ENCODE assay signal across 17 cellular contexts in genomic region chr19:40431698-40432097, GRCh38. TPM values are rescaled to one million over a fixed set of nuclear protein-coding genes. Genes with fewer than 3 reads are reported as not detected.
DNase-seq lines count a peak whose midpoint lies in the region; ATAC-seq and TF ChIP-seq lines count a peak whose summit lies in the region.
"Had no signal": no experiment of that assay in that cellular context is flagged by ENCODE, and none has a peak within 500 bp of the region (broad histone marks: within the 10 kb centered on the region; RNA-seq: fewer than 3 reads in every experiment).

No MANE protein-coding gene starts in this region.

- no peak overlapping the region for H3K23ac ChIP-seq in mesenchymal stem cell (ENCODE audit: low read length in 2 of 2)

- H2BK120ac ChIP-seq in mesenchymal stem cell (ENCODE audit: low read depth, low read length): peak overlapping the region; percentile 34

- peaks cover 2% of the 10 kb centered on the region for H3K79me1 ChIP-seq in mesenchymal stem cell (replicated peaks; ENCODE audit: low read length, poor library complexity, severe bottlenecking)

- ATAC-seq in right cardiac atrium (no peak), WTC11 (no peak), body of pancreas (no peak)
- ATAC-seq: gastrocnemius medialis had no signal

- no peak overlapping the region for H2BK15ac ChIP-seq in mesenchymal stem cell (ENCODE audit: low read depth, poor library complexity, severe bottlenecking)

- no peak overlapping the region for H3K14ac ChIP-seq in mesenchymal stem cell (ENCODE audit: low read length in 2 of 2)

- peaks cover 16% of the 10 kb centered on the region for H3K4me1 ChIP-seq in cardiac muscle cell (ENCODE audit: low read depth)
- no peaks in the 10 kb centered on the region for H3K4me1 ChIP-seq in right cardiac atrium (ENCODE audit: control insufficient read depth, insufficient read depth, low read length)
- peaks cover 10% of the 10 kb centered on the region for H3K4me1 ChIP-seq in mesenchymal stem cell (ENCODE audit: control insufficient read depth, insufficient read depth, low read depth, low read length)
- H3K4me1 ChIP-seq in transverse colon: peaks cover 12 to 38% (median 26%) of the 10 kb centered on the region in 4 donors
- peaks cover 23% of the 10 kb centered on the region for H3K4me1 ChIP-seq in body of pancreas

- H3K36me3 ChIP-seq in cardiac muscle cell: no peaks in the 10 kb centered on the region
- H3K36me3 ChIP-seq in mesenchymal stem cell (ENCODE audit: control insufficient read depth in 1 of 2, insufficient read depth in 2 of 2, low read depth in 1 of 2, low read length in 2 of 2): no peaks in the 10 kb centered on the region
- H3K36me3 ChIP-seq in transverse colon: no peaks in the 10 kb centered on the region
- H3K36me3 ChIP-seq in body of pancreas (replicated peaks in 1 of 2; ENCODE audit: insufficient read depth in 1 of 2, low read depth in 2 of 2): no peaks in the 10 kb centered on the region
- H3K36me3 ChIP-seq: BLaER1 treated with 17β-estradiol and CSF1 and Interleukin-3, amounts not matched to agents 10 nM and 100 nM; gastrocnemius medialis had no signal

- H3K27ac Mint-ChIP-seq in WTC11: peak overlapping the region; percentile 86
- H3K27ac Mint-ChIP-seq in activated T-helper 2 cell treated with anti-CD3 and anti-CD28 coated beads, Interferon-gamma antibody, Interleukin-2, Interleukin-4, amounts not matched to agents 10 μg/mL and 5 μg/mL and 100 μg/mL, durations not matched to agents 14 hours and 24 hours and 36 hours: no peak overlapping the region

- peaks cover 14% of the 10 kb centered on the region for H3K4me1 Mint-ChIP-seq in WTC11
- H3K4me1 Mint-ChIP-seq in activated T-helper 2 cell treated with anti-CD3 and anti-CD28 coated beads, Interferon-gamma antibody, Interleukin-2, Interleukin-4, amounts not matched to agents 10 μg/mL and 5 μg/mL and 100 μg/mL, durations not matched to agents 14 hours and 24 hours and 36 hours (ENCODE audit: low read depth): peaks cover 7% of the 10 kb centered on the region

- 96% methylated on average over 3 of the region's 3 CpGs for WGBS in right cardiac atrium
- 100% methylated on average over 1 of the region's 3 CpGs for WGBS in mesenchymal stem cell
- WGBS in transverse colon (ENCODE audit: low coverage in 1 of 2), 2 donors: 86 to 88% methylated on average over 1 to 3 of the region's 3 CpGs
- WGBS in body of pancreas, 2 donors: 65 to 82% methylated on average over 3 of the region's 3 CpGs

- no peaks in the 10 kb centered on the region for H3K9me3 ChIP-seq in cardiac muscle cell (ENCODE audit: low read depth)
- H3K9me3 ChIP-seq in right cardiac atrium (ENCODE audit: control insufficient read depth, low read length): no peaks in the 10 kb centered on the region
- no peaks in the 10 kb centered on the region for H3K9me3 ChIP-seq in mesenchymal stem cell (ENCODE audit: control insufficient read depth, low read length)
- H3K9me3 ChIP-seq in transverse colon: no peaks in the 10 kb centered on the region
- no peaks in the 10 kb centered on the region for H3K9me3 ChIP-seq in body of pancreas
- H3K9me3 ChIP-seq: BLaER1 treated with 17β-estradiol and CSF1 and Interleukin-3, amounts not matched to agents 10 nM and 100 nM; gastrocnemius medialis had no signal

- intact Hi-C loops in right cardiac atrium (cut with DNase I): no loop called here
- intact Hi-C loops in transverse colon (cut with DNase I; ENCODE audit: low total_unique reads): no loop called here
- intact Hi-C loops in activated T-helper 2 cell treated with anti-CD3 and anti-CD28 coated beads, Interferon-gamma antibody, Interleukin-2, Interleukin-4, amounts not matched to agents 10 μg/mL and 5 μg/mL and 100 μg/mL, durations not matched to agents 14 hours and 24 hours and 36 hours (cut with micrococcal nuclease): no loop called here
- intact Hi-C loops in body of pancreas (cut with DNase I): no loop called here

- TF ChIP-seq CTCF in cardiac muscle cell (IDR thresholded peaks at IDR 0.05; ENCODE audit: low read depth, low read length) (no peak), WTC11 (IDR thresholded peaks at IDR 0.05) (no peak), transverse colon (IDR thresholded peaks at IDR 0.05) (no peak), body of pancreas (IDR thresholded peaks at IDR 0.05) (no peak)

- peak overlapping the region in 1 of 2 experiments; percentile 54 for H2BK12ac ChIP-seq in mesenchymal stem cell (ENCODE audit: low read length in 2 of 2)

- no peak overlapping the region for H4K8ac ChIP-seq in mesenchymal stem cell (ENCODE audit: low read length)

- no peak overlapping the region for H3K4ac ChIP-seq in mesenchymal stem cell (ENCODE audit: low read depth in 1 of 2, low read length in 2 of 2)

- no peak overlapping the region for H3K4me3 Mint-ChIP-seq in WTC11
- H3K4me3 Mint-ChIP-seq in activated T-helper 2 cell treated with anti-CD3 and anti-CD28 coated beads, Interferon-gamma antibody, Interleukin-2, Interleukin-4, amounts not matched to agents 10 μg/mL and 5 μg/mL and 100 μg/mL, durations not matched to agents 14 hours and 24 hours and 36 hours (ENCODE audit: low read depth): no peak overlapping the region

- CTCF ChIA-PET in WTC11 (lab: Charles Lee): interaction anchor here (1.4 to 2.0 kb wide), 2 partner anchors 17 to 33 kb away, joined by 3 to 6 read pairs; no protein-coding TSS in a partner anchor

- no peak overlapping the region for H3K4me2 ChIP-seq in mesenchymal stem cell (ENCODE audit: low read length, poor library complexity, severe bottlenecking)

- H2AK5ac ChIP-seq in mesenchymal stem cell (ENCODE audit: low read length, severe bottlenecking): peak overlapping the region; percentile 38

- in situ Hi-C loops in transverse colon (cut with MboI; ENCODE audit: low pct_ligation_motif_present in 1 of 4, low pct_unique_long_range_greater_than_20kb in 1 of 4, low sequenced_read_pairs in 3 of 4): no loop called here

- no peak overlapping the region for H2BK5ac ChIP-seq in mesenchymal stem cell (ENCODE audit: low read depth, low read length, poor library complexity, severe bottlenecking)

- no peak for TF ChIP-seq EP300 in transverse colon (IDR thresholded peaks at IDR 0.05; ENCODE audit: low read depth)

- no peak overlapping the region for H3K4me3 ChIP-seq in cardiac muscle cell
- no peak overlapping the region for H3K4me3 ChIP-seq in right cardiac atrium (ENCODE audit: low read length)
- no peak overlapping the region for H3K4me3 ChIP-seq in mesenchymal stem cell (ENCODE audit: insufficient read depth in 1 of 2, low read depth in 1 of 2, low read length in 2 of 2)
- H3K4me3 ChIP-seq in transverse colon: no peak overlapping the region
- H3K4me3 ChIP-seq in body of pancreas: no peak overlapping the region
- H3K4me3 ChIP-seq: BLaER1 treated with 17β-estradiol and CSF1 and Interleukin-3, amounts not matched to agents 10 nM and 100 nM; gastrocnemius medialis had no signal

- no peaks in the 10 kb centered on the region for H3K36me3 Mint-ChIP-seq in WTC11
- H3K36me3 Mint-ChIP-seq in activated T-helper 2 cell treated with anti-CD3 and anti-CD28 coated beads, Interferon-gamma antibody, Interleukin-2, Interleukin-4, amounts not matched to agents 10 μg/mL and 5 μg/mL and 100 μg/mL, durations not matched to agents 14 hours and 24 hours and 36 hours (ENCODE audit: low read depth): no peaks in the 10 kb centered on the region

- H3K27me3 ChIP-seq in cardiac muscle cell: no peaks in the 10 kb centered on the region
- H3K27me3 ChIP-seq in right cardiac atrium (ENCODE audit: control insufficient read depth, insufficient read depth): no peaks in the 10 kb centered on the region
- no peaks in the 10 kb centered on the region for H3K27me3 ChIP-seq in mesenchymal stem cell (ENCODE audit: control insufficient read depth in 1 of 2, insufficient read depth in 1 of 2, low read length in 2 of 2)
- no peaks in the 10 kb centered on the region for H3K27me3 ChIP-seq in transverse colon
- no peaks in the 10 kb centered on the region for H3K27me3 ChIP-seq in body of pancreas
- H3K27me3 ChIP-seq: BLaER1 treated with 17β-estradiol and CSF1 and Interleukin-3, amounts not matched to agents 10 nM and 100 nM; gastrocnemius medialis had no signal

- no peak overlapping the region for H2AFZ ChIP-seq in mesenchymal stem cell (ENCODE audit: low read depth, low read length)

- TF ChIP-seq POLR2A in transverse colon (IDR thresholded peaks at IDR 0.05) (no peak), body of pancreas (IDR thresholded peaks at IDR 0.05) (no peak)

- H3K27me3 Mint-ChIP-seq in WTC11 (ENCODE audit: low read depth): peaks cover 3% of the 10 kb centered on the region; the same call in 1 of the 2 replicates
- no peaks in the 10 kb centered on the region for H3K27me3 Mint-ChIP-seq in activated T-helper 2 cell treated with anti-CD3 and anti-CD28 coated beads, Interferon-gamma antibody, Interleukin-2, Interleukin-4, amounts not matched to agents 10 μg/mL and 5 μg/mL and 100 μg/mL, durations not matched to agents 14 hours and 24 hours and 36 hours (ENCODE audit: low read depth)

- no peaks in the 10 kb centered on the region for H3K9me3 Mint-ChIP-seq in WTC11
- no peaks in the 10 kb centered on the region for H3K9me3 Mint-ChIP-seq in activated T-helper 2 cell treated with anti-CD3 and anti-CD28 coated beads, Interferon-gamma antibody, Interleukin-2, Interleukin-4, amounts not matched to agents 10 μg/mL and 5 μg/mL and 100 μg/mL, durations not matched to agents 14 hours and 24 hours and 36 hours

- peak overlapping the region; percentile 99 for H3K9ac ChIP-seq in mesenchymal stem cell (ENCODE audit: low read length)

- POLR2A ChIA-PET in WTC11 (lab: Charles Lee): interaction anchor here (1.9 kb wide), 1 partner anchor 28 kb away, joined by 5 read pairs; no protein-coding TSS in a partner anchor

- DNase-seq in cardiac muscle cell (ENCODE audit: low read depth in 1 of 2, low spot score in 1 of 2) (no peak), right cardiac atrium (no peak), WTC11 (ENCODE audit: low spot score) (no peak), mesenchymal stem cell (no peak), transverse colon (no peak), SHP77 treated with DMSO at 0.1 percent for 48 hours (lab: John Stamatoyannopoulos, UW) (no peak), body of pancreas (no peak)
- no peak for DNase-seq in activated T-helper 2 cell treated with anti-CD3 and anti-CD28 coated beads, Interferon-gamma antibody, Interleukin-2, Interleukin-4, amounts not matched to agents 10 μg/mL and 5 μg/mL and 100 μg/mL, durations not matched to agents 14 hours and 24 hours and 36 hours (ENCODE audit: low spot score)
- DNase-seq: activated CD8-positive, alpha-beta memory T cell treated with anti-CD3 and anti-CD28 coated beads, Interleukin-2, amount 50 U/mL, for 4 hours; activated effector memory CD4-positive, alpha-beta T cell treated with anti-CD3 and anti-CD28 coated beads, Interleukin-2, amount 50 U/mL, for 16 hours; effector CD8-positive, alpha-beta T cell; gastrocnemius medialis; NCI-H1417; NCI-H510A treated with DMSO at 0.1 percent for 48 hours; stimulated activated CD4-positive, alpha-beta T cell treated with anti-CD3 and anti-CD28 coated beads, Interleukin-4, amount 100 ng/mL, for 4 hours had no signal

- H3K18ac ChIP-seq in mesenchymal stem cell (ENCODE audit: low read depth in 1 of 2, low read length in 2 of 2): peak overlapping the region; percentile 8 to 21

- H3K27ac ChIP-seq in cardiac muscle cell (peak overlapping the region; percentile 96), right cardiac atrium (ENCODE audit: low read length) (no peak overlapping the region), mesenchymal stem cell (ENCODE audit: low read length, poor library complexity, severe bottlenecking) (no peak overlapping the region), transverse colon (peak overlapping the region in 3 of 4 donors; percentile 96 to 97 (median 96)), body of pancreas (peak overlapping the region in 1 of 4 donors; percentile 93)
- H3K27ac ChIP-seq: HL-60 had no signal

- no peak overlapping the region for H4K91ac ChIP-seq in mesenchymal stem cell (ENCODE audit: low read length)

RNA-seq across cellular contexts. Expression of gene SERTAD1, which starts 5.9 kb away (rescaled TPM):
- total RNA-seq in cardiac muscle cell (14.4 and 18.8 TPM in 2 replicates), right cardiac atrium (10 to 100 TPM in 2 of 4 donors, 1 to 10 TPM in 2; 8.9 to 14.4 (median 9.7) TPM), WTC11 (2021) (6.8 to 8.6 TPM (median 7.4 TPM) in 3 replicates), transverse colon (10 to 100 TPM in 3 of 4 donors, 1 to 10 TPM in 1; 2.6 to 30.3 (median 18.4) TPM), body of pancreas (1 to 10 TPM; 6.9 to 7.3 TPM)
- polyA plus RNA-seq in cardiac muscle cell (18.2 and 19.5 TPM in 2 replicates), right cardiac atrium (18.4 TPM)
- polyA plus RNA-seq in mesenchymal stem cell (2013, experiment 1 of 2): 11.7 TPM
- polyA plus RNA-seq in mesenchymal stem cell (2013, experiment 2 of 2): 12.3 TPM
- total RNA-seq in activated T-helper 2 cell treated with anti-CD3 and anti-CD28 coated beads, Interferon-gamma antibody, Interleukin-2, Interleukin-4, amounts not matched to agents 10 μg/mL and 5 μg/mL and 100 μg/mL, durations not matched to agents 14 hours and 24 hours and 36 hours: 17.5 and 18.1 TPM in 2 replicates

RNA-seq across cellular contexts. Expression of gene SERTAD3, which starts 12.4 kb away (rescaled TPM):
- total RNA-seq in cardiac muscle cell: 44.4 and 58.6 TPM in 2 replicates
- polyA plus RNA-seq in cardiac muscle cell: 66.2 and 73.8 TPM in 2 replicates
- total RNA-seq in right cardiac atrium: 10 to 100 TPM; 31.5 to 48.2 (median 36.9) TPM
- 36.2 TPM for polyA plus RNA-seq in right cardiac atrium
- total RNA-seq in WTC11 (2021): 31.9 to 34.6 TPM (median 33.6 TPM) in 3 replicates
- 22.0 TPM for polyA plus RNA-seq in mesenchymal stem cell (2013, experiment 1 of 2)
- polyA plus RNA-seq in mesenchymal stem cell (2013, experiment 2 of 2): 22.4 TPM
- 10 to 100 TPM; 14.1 to 31.0 (median 22.2) TPM for total RNA-seq in transverse colon
- total RNA-seq in activated T-helper 2 cell treated with anti-CD3 and anti-CD28 coated beads, Interferon-gamma antibody, Interleukin-2, Interleukin-4, amounts not matched to agents 10 μg/mL and 5 μg/mL and 100 μg/mL, durations not matched to agents 14 hours and 24 hours and 36 hours: 12.5 and 13.1 TPM in 2 replicates
- total RNA-seq in body of pancreas: 10 to 100 TPM in 1 of 2 donors, 1 to 10 TPM in 1; 5.7 to 10.2 TPM

RNA-seq across cellular contexts. Expression of gene PRX, which starts 18.5 kb away (rescaled TPM):
- 4.3 and 9.1 TPM in 2 replicates for total RNA-seq in cardiac muscle cell
- 2.3 and 4.1 TPM in 2 replicates for polyA plus RNA-seq in cardiac muscle cell
- total RNA-seq in right cardiac atrium: 1 to 10 TPM; 3.2 to 7.1 (median 4.8) TPM
- 5.7 TPM for polyA plus RNA-seq in right cardiac atrium
- 8.2 to 8.4 TPM (median 8.3 TPM) in 3 replicates for total RNA-seq in WTC11 (2021)
- 2.1 TPM for polyA plus RNA-seq in mesenchymal stem cell (2013, experiment 1 of 2)
- 1.9 TPM for polyA plus RNA-seq in mesenchymal stem cell (2013, experiment 2 of 2)
- total RNA-seq in transverse colon: 1 to 10 TPM; 1.5 to 5.0 (median 2.6) TPM
- 0.83 and 0.87 TPM in 2 replicates for total RNA-seq in activated T-helper 2 cell treated with anti-CD3 and anti-CD28 coated beads, Interferon-gamma antibody, Interleukin-2, Interleukin-4, amounts not matched to agents 10 μg/mL and 5 μg/mL and 100 μg/mL, durations not matched to agents 14 hours and 24 hours and 36 hours
- 10 to 100 TPM in 1 of 2 donors, 1 to 10 TPM in 1; 5.7 to 14.8 TPM for total RNA-seq in body of pancreas

RNA-seq across cellular contexts. Expression of gene BLVRB, which starts 33.8 kb away (rescaled TPM):
- total RNA-seq in cardiac muscle cell (56.7 and 93.8 TPM in 2 replicates), right cardiac atrium (100 to 1,000 TPM in 1 of 4 donors, 10 to 100 TPM in 3; 72.0 to 102 (median 86.2) TPM), WTC11 (2021) (35.1 to 38.5 TPM (median 37.1 TPM) in 3 replicates), transverse colon (100 to 1,000 TPM in 3 of 4 donors, 10 to 100 TPM in 1; 81.5 to 193 (median 147) TPM), body of pancreas (100 to 1,000 TPM in 1 of 2 donors, 10 to 100 TPM in 1; 79.8 to 109 TPM)
- polyA plus RNA-seq in cardiac muscle cell (61.5 and 77.0 TPM in 2 replicates), right cardiac atrium (109 TPM)
- polyA plus RNA-seq in mesenchymal stem cell (2013, experiment 1 of 2): 83.8 TPM
- polyA plus RNA-seq in mesenchymal stem cell (2013, experiment 2 of 2): 80.0 TPM
- 10.4 and 11.3 TPM in 2 replicates for total RNA-seq in activated T-helper 2 cell treated with anti-CD3 and anti-CD28 coated beads, Interferon-gamma antibody, Interleukin-2, Interleukin-4, amounts not matched to agents 10 μg/mL and 5 μg/mL and 100 μg/mL, durations not matched to agents 14 hours and 24 hours and 36 hours

RNA-seq across cellular contexts. Expression of gene SPTBN4, which starts 35.1 kb away (rescaled TPM):
- total RNA-seq in cardiac muscle cell (2.3 and 5.5 TPM in 2 replicates), right cardiac atrium (1 to 10 TPM; 3.2 to 6.4 (median 5.5) TPM), WTC11 (2021) (2.8 to 5.7 TPM (median 3.9 TPM) in 3 replicates), transverse colon (1 to 10 TPM in 2 of 4 donors, under 1 TPM in 2; under 0.01 to 1.5 (median 0.99) TPM), body of pancreas (1 to 10 TPM; 1.8 to 6.3 TPM)
- polyA plus RNA-seq in cardiac muscle cell (0.32 and 4.6 TPM in 2 replicates), right cardiac atrium (4.3 TPM)
- 0.23 TPM for polyA plus RNA-seq in mesenchymal stem cell (2013, experiment 1 of 2)
- polyA plus RNA-seq in mesenchymal stem cell (2013, experiment 2 of 2): 0.15 TPM
- total RNA-seq in activated T-helper 2 cell treated with anti-CD3 and anti-CD28 coated beads, Interferon-gamma antibody, Interleukin-2, Interleukin-4, amounts not matched to agents 10 μg/mL and 5 μg/mL and 100 μg/mL, durations not matched to agents 14 hours and 24 hours and 36 hours: 0.30 and 0.57 TPM in 2 replicates

Comparison
In these comparisons a context has a peak if more than half of its experiments do, and no peak if none do; other contexts are left out.
1. H3K27ac ChIP-seq: peak in cardiac muscle cell (single experiment) and transverse colon (3 of 4); none in right cardiac atrium (single experiment) and mesenchymal stem cell (single experiment).